ENCODE assay signal across 7 cellular contexts in genomic region chr5:171336486-171337206, GRCh38. TPM values are rescaled to one million over a fixed set of nuclear protein-coding genes. Genes with fewer than 3 reads are reported as not detected.
A peak's percentile ranks its signal among the peaks of the same experiment; 100 is the strongest.
DNase-seq lines count a peak whose midpoint lies in the region; ATAC-seq, FAIRE-seq and TF ChIP-seq lines count a peak whose summit lies in the region.

No MANE protein-coding gene starts in this region.

- TF ChIP-seq CTCF in foreskin fibroblast (IDR thresholded peaks at IDR 0.05; ENCODE audit: low read depth, low read length) = peak; percentile 84
- TF ChIP-seq CTCF in neural cell (IDR thresholded peaks at IDR 0.05; ENCODE audit: poor library complexity, severe bottlenecking) = peak; percentile 74

- H2AFZ ChIP-seq in neural cell (ENCODE audit: low read depth, low read length) = no peak overlapping the region

- H3K4me3 ChIP-seq in MG63 (peak overlapping the region; percentile 50), foreskin fibroblast (ENCODE audit: low read depth in 1 of 2, low read length in 2 of 2) (peak overlapping the region; percentile 46 to 63), neural cell (ENCODE audit: low read length) (peak overlapping the region; percentile 54)

- H4K20me1 ChIP-seq in neural cell (ENCODE audit: insufficient read depth) = no peaks in the 10 kb centered on the region

- H3K4me1 Mint-ChIP-seq in activated CD4-positive, alpha-beta memory T cell treated with anti-CD3 and anti-CD28 coated beads, Interleukin-2, amount 10 ng/mL, durations not matched to agents 7 days and 5 days = peaks cover 9% of the 10 kb centered on the region

- no peak for ATAC-seq in GM19455 (IDR thresholded peaks at IDR 0.05; ENCODE audit: unreplicated experiment)

- no peaks in the 10 kb centered on the region; the same call in 1 of the 2 replicates for H3K27me3 ChIP-seq in MG63
- peaks cover 28% of the 10 kb centered on the region for H3K27me3 ChIP-seq in neural cell (ENCODE audit: insufficient read depth, low read depth, low read length)

- FAIRE-seq in G401.6 (lab: Jason Lieb, UNC) = peak; percentile 69

- H3K27ac ChIP-seq in neural cell (ENCODE audit: low read length) = no peak overlapping the region

- TF ChIP-seq RAD21 in neural cell (conservative IDR thresholded peaks at IDR 0.05) = peak; percentile 79

- peaks cover 31% of the 10 kb centered on the region for H3K27me3 Mint-ChIP-seq in activated CD4-positive, alpha-beta memory T cell treated with anti-CD3 and anti-CD28 coated beads, Interleukin-2, amount 10 ng/mL, durations not matched to agents 7 days and 5 days

- no peaks in the 10 kb centered on the region for H3K79me2 ChIP-seq in neural cell (replicated peaks; ENCODE audit: insufficient read depth, low read length)

- H3K4me3 Mint-ChIP-seq in activated CD4-positive, alpha-beta memory T cell treated with anti-CD3 and anti-CD28 coated beads, Interleukin-2, amount 10 ng/mL, durations not matched to agents 7 days and 5 days = peak overlapping the region; percentile 35

- no peaks in the 10 kb centered on the region for H3K9me3 ChIP-seq in MG63
- no peaks in the 10 kb centered on the region for H3K9me3 ChIP-seq in neural cell (ENCODE audit: low read length)

- no peaks in the 10 kb centered on the region for H3F3A ChIP-seq in neural cell (ENCODE audit: insufficient read depth, low read length, poor library complexity, severe bottlenecking)

- H3K36me3 Mint-ChIP-seq in activated CD4-positive, alpha-beta memory T cell treated with anti-CD3 and anti-CD28 coated beads, Interleukin-2, amount 10 ng/mL, durations not matched to agents 7 days and 5 days (ENCODE audit: low read depth) = no peaks in the 10 kb centered on the region

- H3K27ac Mint-ChIP-seq in activated CD4-positive, alpha-beta memory T cell treated with anti-CD3 and anti-CD28 coated beads, Interleukin-2, amount 10 ng/mL, durations not matched to agents 7 days and 5 days = no peak overlapping the region

- DNase-seq in MG63 (peak; percentile 63), foreskin fibroblast (peak; percentile 56 to 82), OCI-M2 (lab: John Stamatoyannopoulos, UW; ENCODE audit: unreplicated experiment) (no peak)
- DNase-seq in activated CD4-positive, alpha-beta memory T cell treated with anti-CD3 and anti-CD28 coated beads, Interleukin-2, amount 10 ng/mL, durations not matched to agents 7 days and 5 days = no peak

- no peaks in the 10 kb centered on the region for H3K9me2 ChIP-seq in neural cell (ENCODE audit: insufficient read depth, low read length)

- no peak overlapping the region for H3K4me2 ChIP-seq in neural cell (ENCODE audit: low read length)

- TF ChIP-seq EP300 in neural cell (conservative IDR thresholded peaks at IDR 0.05; ENCODE audit: poor library complexity, severe bottlenecking) = no peak

- H3K9ac ChIP-seq in neural cell (ENCODE audit: low read length) = no peak overlapping the region

- no peaks in the 10 kb centered on the region for H3K36me3 ChIP-seq in MG63
- no peaks in the 10 kb centered on the region for H3K36me3 ChIP-seq in neural cell (ENCODE audit: insufficient read depth, low read length)

- CTCF ChIA-PET in activated CD4-positive, alpha-beta memory T cell treated with anti-CD3 and anti-CD28 coated beads, Interleukin-2, amount 10 ng/mL, durations not matched to agents 7 days and 5 days (lab: Charles Lee) = interaction anchor here (8.5 kb wide), 1 partner anchor 129 kb away, joined by 54 read pairs; no protein-coding TSS in a partner anchor

- no peaks in the 10 kb centered on the region for H3K9me3 Mint-ChIP-seq in activated CD4-positive, alpha-beta memory T cell treated with anti-CD3 and anti-CD28 coated beads, Interleukin-2, amount 10 ng/mL, durations not matched to agents 7 days and 5 days

- POLR2A ChIA-PET in activated CD4-positive, alpha-beta memory T cell treated with anti-CD3 and anti-CD28 coated beads, Interleukin-2, amount 10 ng/mL, durations not matched to agents 7 days and 5 days (lab: Charles Lee) = no interaction called here

TF ChIP-seq in neural cell, 6 proteins besides CTCF, POLR2A, EP300 and RAD21:
- TF ChIP-seq EZH2 (IDR thresholded peaks at IDR 0.05; ENCODE audit: borderline replicate concordance, insufficient read depth, low read length, poor library complexity, severe bottlenecking) = no peak
- no peak for TF ChIP-seq REST (IDR thresholded peaks at IDR 0.05; ENCODE audit: borderline replicate concordance)
- no peak for TF ChIP-seq POLR2AphosphoS5 (IDR thresholded peaks at IDR 0.05)
- TF ChIP-seq SMC3 (conservative IDR thresholded peaks at IDR 0.05; ENCODE audit: poor library complexity) = peak; percentile 86
- no peak for TF ChIP-seq TAF1 (IDR thresholded peaks at IDR 0.05; ENCODE audit: low read depth)
- no peak for TF ChIP-seq MXI1 (conservative IDR thresholded peaks at IDR 0.05; ENCODE audit: poor library complexity, severe bottlenecking)

RNA-seq across cellular contexts. Expression of gene TLX3, which starts 27.6 kb away (rescaled TPM):
- not detected in 2 replicates for total RNA-seq in MG63 (2014; rRNA removed; shearing (Covaris generic); ENCODE audit: low replicate concordance)
- not detected for total RNA-seq in activated CD4-positive, alpha-beta memory T cell treated with anti-CD3 and anti-CD28 coated beads, Interleukin-2, amount 10 ng/mL, durations not matched to agents 7 days and 5 days
- not detected in 2 replicates for polyA plus RNA-seq in neural cell
- polyA minus RNA-seq in neural cell = not detected in 2 replicates

RNA-seq across cellular contexts. Expression of gene NPM1, which starts 51.0 kb away (rescaled TPM):
- total RNA-seq in MG63 (2014; rRNA removed; shearing (Covaris generic); ENCODE audit: low replicate concordance) = 3,857 and 4,723 TPM in 2 replicates
- total RNA-seq in activated CD4-positive, alpha-beta memory T cell treated with anti-CD3 and anti-CD28 coated beads, Interleukin-2, amount 10 ng/mL, durations not matched to agents 7 days and 5 days = 1,000 to 10,000 TPM; 1,119 to 1,157 TPM
- 988 and 1,141 TPM in 2 replicates for polyA plus RNA-seq in neural cell
- polyA minus RNA-seq in neural cell = 898 and 983 TPM in 2 replicates

Comparison
In these comparisons a context has a peak if more than half of its experiments do, and no peak if none do; other contexts are left out.
1. DNase-seq: peak in MG63 (single experiment) and foreskin fibroblast (2 of 2); none in activated CD4-positive, alpha-beta memory T cell treated with anti-CD3 and anti-CD28 coated beads, Interleukin-2, amount 10 ng/mL, durations not matched to agents 7 days and 5 days (single experiment) and OCI-M2 (single experiment).
2. Peak in every context shown above with its lines, with median percentiles within 50 percentile points of each other: H3K4me3 ChIP-seq.